In the genomic region with DNA sequence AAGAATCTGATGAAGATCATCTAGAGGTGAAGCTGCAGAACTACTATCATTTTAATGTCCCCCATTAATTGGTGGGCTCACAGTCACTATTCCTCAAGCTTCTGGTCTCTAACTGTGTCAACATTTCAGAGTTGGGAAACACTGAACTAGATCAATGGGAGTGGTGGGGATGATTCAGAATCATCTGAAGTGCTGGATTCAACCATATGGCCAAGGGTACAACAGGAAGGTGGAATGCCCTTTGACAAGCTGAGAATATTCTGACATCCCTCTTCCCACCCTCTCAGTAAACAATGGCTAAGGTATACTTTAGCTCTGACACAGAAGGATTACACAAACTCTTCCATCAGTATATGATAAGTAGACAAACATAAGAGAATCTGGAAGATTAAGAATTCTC, we compare ENCODE assay signal across 18 cellular contexts. TPM values are rescaled to one million over a fixed set of nuclear protein-coding genes. Genes with fewer than 3 reads are reported as not detected.
DNase-seq lines count a peak whose midpoint lies in the region; TF ChIP-seq lines count a peak whose summit lies in the region.
"Had no signal": no experiment of that assay in that cellular context is flagged by ENCODE, and none has a peak within 500 bp of the region (broad histone marks: within the 10 kb centered on the region; RNA-seq: fewer than 3 reads in every experiment).

No MANE protein-coding gene starts in this region.

- H3K27me3 Mint-ChIP-seq in MCF 10A (ENCODE audit: insufficient read depth, unreplicated experiment) = no peaks in the 10 kb centered on the region
- H3K27me3 Mint-ChIP-seq in activated CD4-positive, alpha-beta memory T cell treated with anti-CD3 and anti-CD28 coated beads, Interleukin-2, amount 10 ng/mL, durations not matched to agents 7 days and 5 days = no peaks in the 10 kb centered on the region
- H3K27me3 Mint-ChIP-seq in neural progenitor cell (ENCODE audit: insufficient read depth, low read depth) = no peaks in the 10 kb centered on the region
- H3K27me3 Mint-ChIP-seq: central memory CD8-positive, alpha-beta T cell; progenitor cell of endocrine pancreas had no signal

- no peak overlapping the region for H3K4me3 ChIP-seq in breast epithelium
- no peak overlapping the region for H3K4me3 ChIP-seq in fibroblast of the aortic adventitia (ENCODE audit: low read depth, low read length)
- no peak overlapping the region for H3K4me3 ChIP-seq in transverse colon
- no peak overlapping the region for H3K4me3 ChIP-seq in neural progenitor cell
- H3K4me3 ChIP-seq: GM23338 had no signal

- H3K9me3 Mint-ChIP-seq in MCF 10A (ENCODE audit: unreplicated experiment) (no peaks in the 10 kb centered on the region), neural progenitor cell (no peaks in the 10 kb centered on the region)
- H3K9me3 Mint-ChIP-seq in activated CD4-positive, alpha-beta memory T cell treated with anti-CD3 and anti-CD28 coated beads, Interleukin-2, amount 10 ng/mL, durations not matched to agents 7 days and 5 days = no peaks in the 10 kb centered on the region
- H3K9me3 Mint-ChIP-seq: central memory CD8-positive, alpha-beta T cell; GM23338 had no signal

- H3K4me3 Mint-ChIP-seq in MCF 10A (ENCODE audit: unreplicated experiment) = no peak overlapping the region
- no peak overlapping the region for H3K4me3 Mint-ChIP-seq in activated CD4-positive, alpha-beta memory T cell treated with anti-CD3 and anti-CD28 coated beads, Interleukin-2, amount 10 ng/mL, durations not matched to agents 7 days and 5 days
- H3K4me3 Mint-ChIP-seq in neural progenitor cell = no peak overlapping the region
- H3K4me3 Mint-ChIP-seq: central memory CD8-positive, alpha-beta T cell; GM23338 had no signal

- CTCF ChIA-PET in MCF 10A (lab: Yijun Ruan, JAX) = interaction anchor here (0.7 to 1.8 kb wide), 4 partner anchors 10 to 81 kb away, joined by 3 to 6 read pairs (median 5); no protein-coding TSS in a partner anchor
- CTCF ChIA-PET in activated CD4-positive, alpha-beta memory T cell treated with anti-CD3 and anti-CD28 coated beads, Interleukin-2, amount 10 ng/mL, durations not matched to agents 7 days and 5 days (lab: Charles Lee) = interaction anchor here (0.8 to 4.6 kb wide), 6 partner anchors 10 to 83 kb away, joined by 3 to 37 read pairs (median 3); a partner anchor contains a TSS

- no peaks in the 10 kb centered on the region for H3K36me3 Mint-ChIP-seq in MCF 10A (ENCODE audit: insufficient read depth, unreplicated experiment)
- H3K36me3 Mint-ChIP-seq in activated CD4-positive, alpha-beta memory T cell treated with anti-CD3 and anti-CD28 coated beads, Interleukin-2, amount 10 ng/mL, durations not matched to agents 7 days and 5 days (ENCODE audit: low read depth) = peaks cover 21% of the 10 kb centered on the region
- H3K36me3 Mint-ChIP-seq in neural progenitor cell = no peaks in the 10 kb centered on the region

- no peaks in the 10 kb centered on the region for H3F3A ChIP-seq in neural progenitor cell (ENCODE audit: low read depth)

- TF ChIP-seq POLR2A in breast epithelium (IDR thresholded peaks at IDR 0.05) (no peak), transverse colon (IDR thresholded peaks at IDR 0.05) (no peak)

- H3K4me1 ChIP-seq in breast epithelium (no peaks in the 10 kb centered on the region), transverse colon (peaks cover 15 to 89% (median 47%) of the 10 kb centered on the region in 4 donors), neural progenitor cell (peaks cover 13% of the 10 kb centered on the region)

- in situ Hi-C loops in transverse colon (cut with MboI; ENCODE audit: low pct_ligation_motif_present in 1 of 4, low pct_unique_long_range_greater_than_20kb in 1 of 4, low sequenced_read_pairs in 3 of 4) = loop anchor here in 1 of 4 donors (25.0 kb wide), 1 partner anchor 92 kb away; a partner anchor contains a TSS

- peaks cover 7% of the 10 kb centered on the region for H3K79me2 ChIP-seq in neural progenitor cell (ENCODE audit: low read depth)

- no peak overlapping the region for H3K9ac ChIP-seq in neural progenitor cell

- H3K27ac ChIP-seq in breast epithelium (no peak overlapping the region), transverse colon (peak overlapping the region; percentile 39 to 65 (median 56)), neural progenitor cell (no peak overlapping the region)

- peak overlapping the region; percentile 20 for H3K27ac Mint-ChIP-seq in MCF 10A (ENCODE audit: low read depth, unreplicated experiment)
- H3K27ac Mint-ChIP-seq in activated CD4-positive, alpha-beta memory T cell treated with anti-CD3 and anti-CD28 coated beads, Interleukin-2, amount 10 ng/mL, durations not matched to agents 7 days and 5 days = peak overlapping the region; percentile 88
- no peak overlapping the region for H3K27ac Mint-ChIP-seq in neural progenitor cell
- H3K27ac Mint-ChIP-seq: progenitor cell of endocrine pancreas had no signal

- peak; percentile 72 for DNase-seq in MCF 10A (ENCODE audit: unreplicated experiment)
- no peak for DNase-seq in breast epithelium (ENCODE audit: low spot score in 2 of 2)
- DNase-seq in activated CD4-positive, alpha-beta memory T cell treated with anti-CD3 and anti-CD28 coated beads, Interleukin-2, amount 10 ng/mL, durations not matched to agents 7 days and 5 days = no peak
- DNase-seq in fibroblast of the aortic adventitia (ENCODE audit: low read depth) = peak; percentile 50
- no peak for DNase-seq in transverse colon
- DNase-seq in hypothalamus (lab: John Stamatoyannopoulos, UW) = no peak
- no peak for DNase-seq in GM20000 (ENCODE audit: low spot score)
- no peak for DNase-seq in neural progenitor cell (ENCODE audit: low spot score)
- DNase-seq: activated CD4-positive, alpha-beta T cell treated with anti-CD3 and anti-CD28 coated beads for 48 hours; DMS79; NCI-H1092 treated with DMSO at 0.1 percent for 48 hours; NCI-H446 treated with DMSO at 0.1 percent for 48 hours; stimulated activated CD8-positive, alpha-beta memory T cell treated with anti-CD3 and anti-CD28 coated beads, Interleukin-4, amount 100 ng/mL, for 48 hours had no signal

- H2AFZ ChIP-seq in neural progenitor cell (replicated peaks) = no peak overlapping the region
- H2AFZ ChIP-seq: GM23338 had no signal

- POLR2A ChIA-PET in MCF 10A (lab: Yijun Ruan, JAX) = interaction anchor here (1.2 to 9.8 kb wide), 5 partner anchors 9 to 163 kb away, joined by 4 to 119 read pairs (median 4); a partner anchor contains a TSS
- POLR2A ChIA-PET in activated CD4-positive, alpha-beta memory T cell treated with anti-CD3 and anti-CD28 coated beads, Interleukin-2, amount 10 ng/mL, durations not matched to agents 7 days and 5 days (lab: Charles Lee) = interaction anchor here (0.8 to 10.7 kb wide), 9 partner anchors 10 to 163 kb away, joined by 3 to 164 read pairs (median 5); a partner anchor contains a TSS

- no peaks in the 10 kb centered on the region for H3K9me3 ChIP-seq in breast epithelium
- H3K9me3 ChIP-seq in transverse colon = no peaks in the 10 kb centered on the region
- no peaks in the 10 kb centered on the region for H3K9me3 ChIP-seq in neural progenitor cell (ENCODE audit: low read depth)

- intact Hi-C loops in MCF 10A (cut with micrococcal nuclease) (loop anchor here (2.0 kb wide), 1 partner anchor 17 kb away; a partner anchor contains a TSS), breast epithelium (cut with DNase I; ENCODE audit: low total_unique reads) (no loop called here), transverse colon (cut with DNase I; ENCODE audit: low total_unique reads) (no loop called here)

- H3K27me3 ChIP-seq in breast epithelium = no peaks in the 10 kb centered on the region
- no peaks in the 10 kb centered on the region for H3K27me3 ChIP-seq in transverse colon
- no peaks in the 10 kb centered on the region for H3K27me3 ChIP-seq in neural progenitor cell

- H3K4me2 ChIP-seq in neural progenitor cell = no peak overlapping the region

- no peaks in the 10 kb centered on the region for H4K20me1 ChIP-seq in neural progenitor cell (ENCODE audit: low read depth)

- H3K4me1 Mint-ChIP-seq in MCF 10A (ENCODE audit: insufficient read depth, unreplicated experiment) (peaks cover 24% of the 10 kb centered on the region), neural progenitor cell (peaks cover 5% of the 10 kb centered on the region)
- H3K4me1 Mint-ChIP-seq in activated CD4-positive, alpha-beta memory T cell treated with anti-CD3 and anti-CD28 coated beads, Interleukin-2, amount 10 ng/mL, durations not matched to agents 7 days and 5 days = peaks cover 77% of the 10 kb centered on the region

- BruUV-seq in MCF 10A (replicated peaks; lab: Mats Ljungman, UMichigan) = no TSS peak

- TF ChIP-seq CTCF in MCF 10A (IDR thresholded peaks at IDR 0.05; ENCODE audit: unreplicated experiment) = no peak
- TF ChIP-seq CTCF in breast epithelium (IDR thresholded peaks at IDR 0.05) = no peak
- no peak for TF ChIP-seq CTCF in fibroblast of the aortic adventitia (IDR thresholded peaks at IDR 0.05; ENCODE audit: insufficient read depth, low read length)
- no peak for TF ChIP-seq CTCF in transverse colon (IDR thresholded peaks at IDR 0.05)
- TF ChIP-seq CTCF in GM20000 (IDR thresholded peaks at IDR 0.05; ENCODE audit: extremely low read depth, missing control alignments) = no peak
- TF ChIP-seq CTCF in neural progenitor cell (IDR thresholded peaks at IDR 0.05) = no peak

- no peaks in the 10 kb centered on the region for H3K36me3 ChIP-seq in breast epithelium
- H3K36me3 ChIP-seq in transverse colon = no peaks in the 10 kb centered on the region
- no peaks in the 10 kb centered on the region for H3K36me3 ChIP-seq in neural progenitor cell

- no peak for TF ChIP-seq EP300 in transverse colon (IDR thresholded peaks at IDR 0.05; ENCODE audit: low read depth)

RNA-seq across cellular contexts. Expression of a gene that starts 16.0 kb away (rescaled TPM):
- total RNA-seq in MCF 10A (2022) (22.0 and 22.6 TPM in 2 replicates), breast epithelium (10 to 100 TPM; 13.8 to 27.5 (median 19.4) TPM), fibroblast of the aortic adventitia (ENCODE audit: low replicate concordance) (17.0 TPM in 2 replicates), transverse colon (10 to 100 TPM; 40.6 to 75.8 (median 50.7) TPM), neural progenitor cell (ENCODE audit: low replicate concordance) (20.6 and 22.3 TPM in 2 replicates)
- 10 to 100 TPM; 47.3 to 53.9 TPM for total RNA-seq in activated CD4-positive, alpha-beta memory T cell treated with anti-CD3 and anti-CD28 coated beads, Interleukin-2, amount 10 ng/mL, durations not matched to agents 7 days and 5 days

RNA-seq across cellular contexts. Expression of a gene that starts 40.1 kb away (rescaled TPM):
- total RNA-seq in MCF 10A (2022) (9.6 and 13.0 TPM in 2 replicates), breast epithelium (10 to 100 TPM in 2 of 3 donors, 1 to 10 TPM in 1; 7.9 to 12.6 (median 10.5) TPM), fibroblast of the aortic adventitia (ENCODE audit: low replicate concordance) (4.7 and 14.8 TPM in 2 replicates), transverse colon (10 to 100 TPM in 1 of 4 donors, 1 to 10 TPM in 3; 5.6 to 60.3 (median 7.8) TPM), neural progenitor cell (ENCODE audit: low replicate concordance) (9.0 and 13.2 TPM in 2 replicates)
- 10 to 100 TPM; 25.6 to 25.9 TPM for total RNA-seq in activated CD4-positive, alpha-beta memory T cell treated with anti-CD3 and anti-CD28 coated beads, Interleukin-2, amount 10 ng/mL, durations not matched to agents 7 days and 5 days

RNA-seq across cellular contexts. Expression of a gene that starts 41.9 kb away (rescaled TPM):
- not detected in 2 replicates for total RNA-seq in MCF 10A (2022)
- total RNA-seq in breast epithelium = not detected
- total RNA-seq in activated CD4-positive, alpha-beta memory T cell treated with anti-CD3 and anti-CD28 coated beads, Interleukin-2, amount 10 ng/mL, durations not matched to agents 7 days and 5 days = not detected
- total RNA-seq in fibroblast of the aortic adventitia (ENCODE audit: low replicate concordance) = not detected in 2 replicates
- not detected for total RNA-seq in transverse colon
- total RNA-seq in neural progenitor cell (ENCODE audit: low replicate concordance) = 0.25 TPM in 1 of 2 replicates, not detected in the other
- total RNA-seq: fibroblast of lung, GM23338, OCI-LY7, progenitor cell of endocrine pancreas had no signal

Comparison
In these comparisons a context has a peak if more than half of its experiments do, and no peak if none do; other contexts are left out.
1. DNase-seq: peak in MCF 10A (single experiment) and fibroblast of the aortic adventitia (single experiment); none in breast epithelium (0 of 2), activated CD4-positive, alpha-beta memory T cell treated with anti-CD3 and anti-CD28 coated beads, Interleukin-2, amount 10 ng/mL, durations not matched to agents 7 days and 5 days (single experiment), transverse colon (single experiment), hypothalamus (0 of 51), GM20000 (single experiment) and neural progenitor cell (single experiment).
2. H3K27ac ChIP-seq: peak in transverse colon (4 of 4); none in breast epithelium (0 of 2) and neural progenitor cell (single experiment).